ENCODE assay signal across 19 cellular contexts in genomic region chr5:54415896-54416640, GRCh38. TPM values are rescaled to one million over a fixed set of nuclear protein-coding genes. Genes with fewer than 3 reads are reported as not detected.
DNase-seq lines count a peak whose midpoint lies in the region; TF ChIP-seq lines count a peak whose summit lies in the region.
"Had no signal": no experiment of that assay in that cellular context is flagged by ENCODE, and none has a peak within 500 bp of the region (broad histone marks: within the 10 kb centered on the region; RNA-seq: fewer than 3 reads in every experiment).

No MANE protein-coding gene starts in this region.

- H3K4me3 ChIP-seq in epithelial cell of esophagus (ENCODE audit: low read length): no peak overlapping the region
- H3K4me3 ChIP-seq: adrenal gland, thyroid gland had no signal

- H3K4me3 Mint-ChIP-seq in T-helper 2 cell treated with Interferon-gamma antibody and Interleukin-4, amounts not matched to agents 5 μg/mL and 100 μg/mL, for 36 hours: no peak overlapping the region
- H3K4me3 Mint-ChIP-seq: mesothelial cell of epicardium had no signal

- intact Hi-C loops in posterior vena cava (cut with DNase I): loop anchor here in 1 of 2 donors (5.0 kb wide), 1 partner anchor 56 kb away; no protein-coding TSS in a partner anchor

- H3K27ac Mint-ChIP-seq in T-helper 2 cell treated with Interferon-gamma antibody and Interleukin-4, amounts not matched to agents 5 μg/mL and 100 μg/mL, for 36 hours: no peak overlapping the region
- H3K27ac Mint-ChIP-seq: mesothelial cell of epicardium had no signal

- H3K27me3 Mint-ChIP-seq in T-helper 2 cell treated with Interferon-gamma antibody and Interleukin-4, amounts not matched to agents 5 μg/mL and 100 μg/mL, for 36 hours (ENCODE audit: low read depth): peaks cover 20% of the 10 kb centered on the region

- peak; percentile 6 for DNase-seq in HCEC 1CT
- DNase-seq in NCI-H69 (lab: John Stamatoyannopoulos, UW): peak; percentile 62
- peak; percentile 96 for DNase-seq in epithelial cell of esophagus (ENCODE audit: low read depth)
- peak; percentile 32 for DNase-seq in renal cortical epithelial cell (ENCODE audit: low read depth)
- no peak for DNase-seq in T-helper 2 cell treated with Interferon-gamma antibody and Interleukin-4, amounts not matched to agents 5 μg/mL and 100 μg/mL, for 36 hours (ENCODE audit: low spot score)
- no peak for DNase-seq in posterior vena cava (ENCODE audit: low spot score)
- no peak for DNase-seq in stimulated activated CD4-positive, alpha-beta T cell treated with anti-CD3 and anti-CD28 coated beads, Interleukin-4, amount 100 ng/mL, for 4 hours
- no peak for DNase-seq in KG1 (lab: John Stamatoyannopoulos, UW)
- DNase-seq: activated CD4-positive, alpha-beta T cell treated with anti-CD3 and anti-CD28 coated beads, Interleukin-2, amount 50 U/mL, for 4 hours; activated T-cell treated with anti-CD3 and anti-CD28 coated beads, Interleukin-2, amount 50 U/mL, for 48 hours; adrenal gland; islet precursor cell; NCI-H1417; NCI-H2227 treated with DMSO at 0.1 percent for 48 hours; stimulated activated CD4-positive, alpha-beta T cell treated with anti-CD3 and anti-CD28 coated beads, Interleukin-2, amount 100 ng/mL, for 48 hours; thyroid gland had no signal

- H3K9me3 Mint-ChIP-seq in T-helper 2 cell treated with Interferon-gamma antibody and Interleukin-4, amounts not matched to agents 5 μg/mL and 100 μg/mL, for 36 hours: no peaks in the 10 kb centered on the region
- H3K9me3 Mint-ChIP-seq: mesothelial cell of epicardium had no signal

- no peaks in the 10 kb centered on the region for H3K4me1 Mint-ChIP-seq in T-helper 2 cell treated with Interferon-gamma antibody and Interleukin-4, amounts not matched to agents 5 μg/mL and 100 μg/mL, for 36 hours (ENCODE audit: low read depth)
- H3K4me1 Mint-ChIP-seq: mesothelial cell of epicardium had no signal

- TF ChIP-seq CTCF in epithelial cell of esophagus (IDR thresholded peaks at IDR 0.05; ENCODE audit: insufficient read depth, low read depth, low read length, missing control alignments): no peak

- H3K36me3 Mint-ChIP-seq in T-helper 2 cell treated with Interferon-gamma antibody and Interleukin-4, amounts not matched to agents 5 μg/mL and 100 μg/mL, for 36 hours (ENCODE audit: low read depth): no peaks in the 10 kb centered on the region
- H3K36me3 Mint-ChIP-seq: mesothelial cell of epicardium had no signal

RNA-seq across cellular contexts. Expression of gene HSPB3, which starts 39.4 kb away (rescaled TPM):
- not detected in 2 replicates for total RNA-seq in renal cortical epithelial cell
- total RNA-seq in posterior vena cava: 10 to 100 TPM; 25.5 to 27.4 TPM
- total RNA-seq: adrenal gland, endothelial cell of umbilical vein, mesothelial cell of epicardium, sciatic nerve, thyroid gland had no signal

Comparison
In these comparisons a context has a peak if more than half of its experiments do, and no peak if none do; other contexts are left out.
1. DNase-seq: peak in HCEC 1CT (single experiment), NCI-H69 (single experiment), epithelial cell of esophagus (single experiment) and renal cortical epithelial cell (single experiment); none in T-helper 2 cell treated with Interferon-gamma antibody and Interleukin-4, amounts not matched to agents 5 μg/mL and 100 μg/mL, for 36 hours (single experiment), posterior vena cava (single experiment), stimulated activated CD4-positive, alpha-beta T cell treated with anti-CD3 and anti-CD28 coated beads, Interleukin-4, amount 100 ng/mL, for 4 hours (0 of 2) and KG1 (single experiment).
2. RNA of gene HSPB3, which starts 39.4 kb away (total RNA-seq): 25.5 to 27.4 TPM in posterior vena cava; not detected in renal cortical epithelial cell; every median in the first group is over 10 times any median in the second.